In the genomic region with DNA sequence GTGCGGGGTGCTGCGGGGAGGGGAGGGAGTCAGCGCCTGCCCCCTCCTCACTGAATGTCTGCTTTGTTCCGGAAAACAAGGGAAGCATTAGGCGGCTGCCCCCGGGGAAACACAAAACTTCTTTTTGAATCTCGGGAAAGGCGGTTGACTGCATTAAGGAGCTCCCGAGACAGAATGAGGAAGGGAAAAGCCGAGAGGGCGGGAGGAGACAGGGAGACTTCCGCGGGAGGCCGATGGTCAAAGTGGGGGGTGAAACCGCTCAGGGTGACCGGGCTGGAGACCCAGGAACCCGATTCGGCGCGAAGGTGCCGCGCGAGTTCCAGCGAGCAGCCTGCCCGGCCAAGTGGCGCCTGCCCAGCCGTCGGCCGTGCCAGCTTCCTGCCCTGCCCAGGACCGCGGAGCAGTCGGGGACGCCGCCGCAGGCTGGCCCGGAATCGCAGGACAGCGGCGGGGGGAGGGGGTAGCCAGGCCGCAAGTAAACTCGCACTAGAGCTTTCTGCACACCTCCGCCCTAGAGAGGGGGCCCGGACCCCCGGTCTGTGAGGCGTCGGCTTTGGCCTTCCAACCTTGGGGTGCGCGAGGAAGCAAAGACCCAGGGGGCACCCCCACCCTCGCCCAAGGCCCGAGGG, we compare ENCODE assay signal across 8 cellular contexts. TPM values are rescaled to one million over a fixed set of nuclear protein-coding genes. Genes with fewer than 3 reads are reported as not detected.
A peak's percentile ranks its signal among the peaks of the same experiment; 100 is the strongest.
DNase-seq lines count a peak whose midpoint lies in the region; ATAC-seq, FAIRE-seq and TF ChIP-seq lines count a peak whose summit lies in the region.

No MANE protein-coding gene starts in this region.

- CTCF ChIA-PET in IMR-90 (lab: Yijun Ruan, JAX), result interaction anchor here (0.5 to 0.6 kb wide), 2 partner anchors 37 to 224 kb away, joined by 3 to 4 read pairs; no protein-coding TSS in a partner anchor

- no peaks in the 10 kb centered on the region for H3K79me1 ChIP-seq in IMR-90 (ENCODE audit: low read depth in 1 of 2, low read length in 2 of 2)

- H3K9me3 ChIP-seq in IMR-90 (ENCODE audit: control insufficient read depth, insufficient read depth, low read length) (no peaks in the 10 kb centered on the region), ascending aorta (no peaks in the 10 kb centered on the region), gastrocnemius medialis (no peaks in the 10 kb centered on the region)

- no peak overlapping the region for H2AK5ac ChIP-seq in IMR-90 (ENCODE audit: low read depth, low read length)

- no peak overlapping the region for H3K18ac ChIP-seq in IMR-90 (ENCODE audit: low read depth, low read length)

- in situ Hi-C loops in IMR-90 (cut with MboI; ENCODE audit: low sequenced_read_pairs) (no loop called here), gastrocnemius medialis (cut with MboI; ENCODE audit: low sequenced_read_pairs in 4 of 4) (loop anchor here in 2 of 4 donors (25.0 kb wide), 2 partner anchors 141 to 416 kb away; no protein-coding TSS in a partner anchor)

- FAIRE-seq in GM12892 (lab: Jason Lieb, UNC), result no peak

- H3K4ac ChIP-seq in IMR-90 (ENCODE audit: low read depth, low read length), result no peak overlapping the region

- H4K20me1 ChIP-seq in IMR-90 (ENCODE audit: insufficient read depth, low read length), result no peaks in the 10 kb centered on the region

- H2BK15ac ChIP-seq in IMR-90 (ENCODE audit: low read depth, low read length), result no peak overlapping the region

- 0 out of 4 replicates have a peak overlapping the region, but pooled peaks of 1 of the 2 experiments have one; percentile 49 for H4K8ac ChIP-seq in IMR-90 (ENCODE audit: low read depth in 2 of 2, low read length in 2 of 2)

- no peak overlapping the region for H4K91ac ChIP-seq in IMR-90 (ENCODE audit: insufficient read depth, low read depth, low read length)

- H3K4me1 ChIP-seq in IMR-90 (ENCODE audit: control insufficient read depth, insufficient read depth, low read length) (peaks cover 2% of the 10 kb centered on the region; the same call in 1 of the 2 replicates), ascending aorta (peaks cover 9 to 10% of the 10 kb centered on the region in 2 donors), gastrocnemius medialis (peaks cover 4 to 18% of the 10 kb centered on the region in 2 donors)

- peaks cover 17% of the 10 kb centered on the region; the same call in 1 of the 2 replicates for H3K27me3 ChIP-seq in IMR-90 (ENCODE audit: control insufficient read depth, insufficient read depth, low read length)
- peaks cover 8% of the 10 kb centered on the region for H3K27me3 ChIP-seq in ascending aorta
- peaks cover 0 to 22% (median 5%) of the 10 kb centered on the region in 3 donors for H3K27me3 ChIP-seq in gastrocnemius medialis

- TF ChIP-seq CTCF in IMR-90 (conservative IDR thresholded peaks at IDR 0.05; ENCODE audit: low read depth, low read length), result no peak
- TF ChIP-seq CTCF in ascending aorta (IDR thresholded peaks at IDR 0.05), result no peak
- peak in 1 of 5 experiments; percentile 10 for TF ChIP-seq CTCF in gastrocnemius medialis (IDR thresholded peaks at IDR 0.05 in 4 of 5, conservative IDR thresholded peaks at IDR 0.05 in 1 of 5)

- H3K36me3 ChIP-seq in IMR-90 (ENCODE audit: control insufficient read depth, insufficient read depth, low read length) (no peaks in the 10 kb centered on the region), ascending aorta (no peaks in the 10 kb centered on the region), gastrocnemius medialis (no peaks in the 10 kb centered on the region)

- TF ChIP-seq POLR2A in IMR-90 (IDR thresholded peaks at IDR 0.05; ENCODE audit: low read depth, low read length) (no peak), gastrocnemius medialis (IDR thresholded peaks at IDR 0.05) (peak in 1 of 2 donors; percentile 29), GM12892 (IDR thresholded peaks at IDR 0.05; ENCODE audit: low read depth, low read length) (no peak)

- ATAC-seq in IMR-90 (ENCODE audit: low read depth) (peak; percentile 13; the same call in 1 of the 2 replicates), gastrocnemius medialis (peak; percentile 55 to 57)

- H3K27ac ChIP-seq in IMR-90 (ENCODE audit: insufficient read depth, low read length) (no peak overlapping the region), ascending aorta (peak overlapping the region; percentile 63 to 67), gastrocnemius medialis (peak overlapping the region; percentile 77 to 86 (median 82))

- no peak overlapping the region for H3K14ac ChIP-seq in IMR-90 (replicated peaks; ENCODE audit: low read depth, low read length)

- DNase-seq in EL, result peak; percentile 40
- no peak for DNase-seq in IMR-90
- peak in 1 of 2 donors; percentile 78 for DNase-seq in ascending aorta (ENCODE audit: low spot score in 2 of 2)
- peak in 1 of 2 donors; percentile 73 for DNase-seq in gastrocnemius medialis
- DNase-seq in central memory CD4-positive, alpha-beta T cell, result no peak
- DNase-seq in GM12892 (ENCODE audit: insufficient read length), result no peak
- no peak for DNase-seq in stimulated activated CD4-positive, alpha-beta T cell treated with anti-CD3 and anti-CD28 coated beads, Interleukin-12 subunit alpha, Interleukin-12 subunit beta, amount 100 ng/mL, for 4 hours

- H3K23ac ChIP-seq in IMR-90 (ENCODE audit: low read depth, low read length), result no peak overlapping the region

- 0 out of 2 replicates have a peak overlapping the region, but pooled peaks have one; percentile 8 for H2BK120ac ChIP-seq in IMR-90 (ENCODE audit: low read depth, low read length)

- no peak for TF ChIP-seq RAD21 in IMR-90 (IDR thresholded peaks at IDR 0.05; ENCODE audit: low read length)

- dilution Hi-C loops in IMR-90 (cut with HindIII; ENCODE audit: low sequenced_read_pairs, unreplicated experiment), result no loop called here

- H3K4me2 ChIP-seq in IMR-90 (ENCODE audit: low read depth, low read length), result no peak overlapping the region

- H3K9ac ChIP-seq in IMR-90 (ENCODE audit: low read depth, low read length), result no peak overlapping the region

- POLR2A ChIA-PET in IMR-90 (lab: Charles Lee; ENCODE audit: unreplicated experiment), result no interaction called here

- H2AFZ ChIP-seq in IMR-90 (replicated peaks; ENCODE audit: low read length, poor library complexity), result peak overlapping the region; percentile 72

- H4K5ac ChIP-seq in IMR-90 (ENCODE audit: low read depth, low read length), result no peak overlapping the region

- H2AK9ac ChIP-seq in IMR-90 (replicated peaks; ENCODE audit: low read depth, low read length, poor library complexity), result peak overlapping the region; percentile 28

- no peak overlapping the region for H2BK20ac ChIP-seq in IMR-90 (ENCODE audit: low read depth, low read length)

- no peak overlapping the region for H2BK5ac ChIP-seq in IMR-90 (ENCODE audit: low read depth, low read length, poor library complexity, severe bottlenecking)

- intact Hi-C loops in IMR-90 (cut with micrococcal nuclease), result loop anchor here (2.0 to 10.0 kb wide), 3 partner anchors 42 to 418 kb away; a partner anchor contains a TSS
- intact Hi-C loops in ascending aorta (cut with DNase I), result loop anchor here (2.0 to 5.0 kb wide), 3 partner anchors 44 to 141 kb away; no protein-coding TSS in a partner anchor
- intact Hi-C loops in gastrocnemius medialis (cut with DNase I; ENCODE audit: low total_unique reads), result loop anchor here (1.0 to 2.0 kb wide), 2 partner anchors 47 to 58 kb away; no protein-coding TSS in a partner anchor

- H3K56ac ChIP-seq in IMR-90 (ENCODE audit: extremely low read depth, insufficient read depth, low read length), result no peak overlapping the region

- 30% methylated on average over 21 of the region's 50 CpGs; no CpG with 5 or more reads in 1 of the 2 experiments for WGBS in IMR-90 (ENCODE audit: extremely low coverage in 2 of 2, insufficient read length in 1 of 2), 2 experiments

- H3K4me3 ChIP-seq in IMR-90 (ENCODE audit: insufficient read depth, low read depth, low read length) (no peak overlapping the region), ascending aorta (peak overlapping the region; percentile 56 to 62), iPS-11a (ENCODE audit: low read depth, low read length) (peak overlapping the region; percentile 13), gastrocnemius medialis (peak overlapping the region; percentile 50 to 63 (median 60))

- no TSS peak for BruUV-seq in IMR-90 (replicated peaks; lab: Mats Ljungman, UMichigan)

- H3K9me1 ChIP-seq in IMR-90 (ENCODE audit: insufficient read depth, low read length), result no peaks in the 10 kb centered on the region

TF ChIP-seq in IMR-90, 13 proteins besides CTCF, POLR2A, EP300 and RAD21 (continues in another document):
- TF ChIP-seq RCOR1 (IDR thresholded peaks at IDR 0.05; ENCODE audit: insufficient replicate concordance, low read length), result no peak
- TF ChIP-seq, protein P1, sequence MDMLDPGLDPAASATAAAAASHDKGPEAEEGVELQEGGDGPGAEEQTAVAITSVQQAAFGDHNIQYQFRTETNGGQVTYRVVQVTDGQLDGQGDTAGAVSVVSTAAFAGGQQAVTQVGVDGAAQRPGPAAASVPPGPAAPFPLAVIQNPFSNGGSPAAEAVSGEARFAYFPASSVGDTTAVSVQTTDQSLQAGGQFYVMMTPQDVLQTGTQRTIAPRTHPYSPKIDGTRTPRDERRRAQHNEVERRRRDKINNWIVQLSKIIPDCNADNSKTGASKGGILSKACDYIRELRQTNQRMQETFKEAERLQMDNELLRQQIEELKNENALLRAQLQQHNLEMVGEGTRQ (IDR thresholded peaks at IDR 0.05; ENCODE audit: low read depth, low read length), result no peak
- no peak for TF ChIP-seq MAFK (IDR thresholded peaks at IDR 0.05; ENCODE audit: low read depth, low read length)
- no peak for TF ChIP-seq CHD1 (IDR thresholded peaks at IDR 0.05; ENCODE audit: low read depth, low read length)
- TF ChIP-seq SMC3 (IDR thresholded peaks at IDR 0.05; ENCODE audit: low read depth, low read length), result no peak
- no peak for TF ChIP-seq RFX5 (IDR thresholded peaks at IDR 0.05; ENCODE audit: low read depth, low read length)
- no peak for TF ChIP-seq MXI1 (IDR thresholded peaks at IDR 0.05; ENCODE audit: borderline replicate concordance, low read depth, low read length)
- TF ChIP-seq CEBPB (IDR thresholded peaks at IDR 0.05; ENCODE audit: low read depth, low read length), result no peak
- TF ChIP-seq MAZ (IDR thresholded peaks at IDR 0.05; ENCODE audit: borderline replicate concordance, low read depth, low read length), result no peak

RNA-seq across cellular contexts. Expression of a gene that starts 55.1 kb away (rescaled TPM):
- total RNA-seq in IMR-90 (2012; rRNA removed) (7.5 and 8.9 TPM in 2 replicates), ascending aorta (26.7 TPM), gastrocnemius medialis (10 to 100 TPM in 3 of 4 donors, 1 to 10 TPM in 1; 6.5 to 43.8 (median 18.4) TPM)
- polyA plus RNA-seq in IMR-90 (2012; rRNA removed), result 7.9 and 9.0 TPM in 2 replicates
- polyA plus RNA-seq in IMR-90 (2012; cell fraction: cytosol; rRNA removed), result 5.3 and 6.2 TPM in 2 replicates
- polyA plus RNA-seq in IMR-90 (2012; cell fraction: nucleus; rRNA removed; ENCODE audit: low replicate concordance), result 7.8 and 17.4 TPM in 2 replicates
- polyA plus RNA-seq in GM12892 (2012; ENCODE audit: missing spikeins), result 9.0 TPM
